In genomic region chr4:52425751-52426326, GRCh38 we compare ENCODE assay signal across 17 cellular contexts.
A peak's percentile ranks its signal among the peaks of the same experiment; 100 is the strongest.
DNase-seq lines count a peak whose midpoint lies in the region; ATAC-seq and TF ChIP-seq lines count a peak whose summit lies in the region.
"Had no signal": no experiment of that assay in that cellular context is flagged by ENCODE, and none has a peak within 500 bp of the region (broad histone marks: within the 10 kb centered on the region; RNA-seq: fewer than 3 reads in every experiment).

No MANE protein-coding gene starts in this region.

- intact Hi-C loops in sigmoid colon (cut with DNase I), result no loop called here

- no peak overlapping the region for H3K27ac ChIP-seq in SK-N-MC
- no peak overlapping the region for H3K27ac ChIP-seq in sigmoid colon
- H3K27ac ChIP-seq: KMS-11 had no signal

- H3K9me3 ChIP-seq in SK-N-MC (ENCODE audit: low read depth, low read length) (no peaks in the 10 kb centered on the region), sigmoid colon (no peaks in the 10 kb centered on the region)
- H3K9me3 ChIP-seq: MG63 had no signal

- no peak overlapping the region for H3K4me3 Mint-ChIP-seq in activated T-cell treated with anti-CD3 and anti-CD28 coated beads, Interleukin-2, amount 50 U/mL, for 4 hours
- H3K4me3 Mint-ChIP-seq in progenitor cell of endocrine pancreas (ENCODE audit: low read depth), result no peak overlapping the region
- H3K4me3 Mint-ChIP-seq: B cell; CD4-positive, alpha-beta T cell; T-helper 2 cell treated with Interferon-gamma antibody and Interleukin-4, amounts not matched to agents 5 μg/mL and 100 μg/mL, for 36 hours had no signal

- no peak for TF ChIP-seq POLR2A in sigmoid colon (IDR thresholded peaks at IDR 0.05)

- H3K27ac Mint-ChIP-seq in progenitor cell of endocrine pancreas, result no peak overlapping the region
- H3K27ac Mint-ChIP-seq: B cell; CD4-positive, alpha-beta T cell; T-helper 2 cell treated with Interferon-gamma antibody and Interleukin-4, amounts not matched to agents 5 μg/mL and 100 μg/mL, for 36 hours had no signal

- H3K9me3 Mint-ChIP-seq in activated T-cell treated with anti-CD3 and anti-CD28 coated beads, Interleukin-2, amount 50 U/mL, for 4 hours, result no peaks in the 10 kb centered on the region
- H3K9me3 Mint-ChIP-seq in progenitor cell of endocrine pancreas (ENCODE audit: low read depth), result no peaks in the 10 kb centered on the region
- H3K9me3 Mint-ChIP-seq: CD4-positive, alpha-beta T cell; T-helper 2 cell treated with Interferon-gamma antibody and Interleukin-4, amounts not matched to agents 5 μg/mL and 100 μg/mL, for 36 hours had no signal

- no peaks in the 10 kb centered on the region for H3K4me1 Mint-ChIP-seq in activated T-cell treated with anti-CD3 and anti-CD28 coated beads, Interleukin-2, amount 50 U/mL, for 4 hours (ENCODE audit: low read depth)
- H3K4me1 Mint-ChIP-seq in progenitor cell of endocrine pancreas (ENCODE audit: low read depth), result no peaks in the 10 kb centered on the region
- H3K4me1 Mint-ChIP-seq: B cell had no signal

- no peak overlapping the region for H3K9ac ChIP-seq in SK-N-MC (ENCODE audit: insufficient read length)
- H3K9ac ChIP-seq: KMS-11 had no signal

- WGBS in sigmoid colon, 2 donors, result 67 to 77% methylated on average over 3 of the region's 3 CpGs

- TF ChIP-seq CTCF in sigmoid colon (IDR thresholded peaks at IDR 0.05) (no peak), progenitor cell of endocrine pancreas (IDR thresholded peaks at IDR 0.05; ENCODE audit: unreplicated experiment) (no peak)

- H3K27me3 Mint-ChIP-seq in activated T-cell treated with anti-CD3 and anti-CD28 coated beads, Interleukin-2, amount 50 U/mL, for 4 hours (ENCODE audit: low read depth), result peaks cover 2% of the 10 kb centered on the region
- H3K27me3 Mint-ChIP-seq in progenitor cell of endocrine pancreas, result no peaks in the 10 kb centered on the region
- H3K27me3 Mint-ChIP-seq: B cell; CD4-positive, alpha-beta T cell had no signal

- no peak for TF ChIP-seq EP300 in sigmoid colon (IDR thresholded peaks at IDR 0.05)

- no peaks in the 10 kb centered on the region for H3K27me3 ChIP-seq in sigmoid colon
- H3K27me3 ChIP-seq: MG63 had no signal

- no peaks in the 10 kb centered on the region for H3K4me1 ChIP-seq in sigmoid colon

- no peaks in the 10 kb centered on the region for H3K36me3 Mint-ChIP-seq in activated T-cell treated with anti-CD3 and anti-CD28 coated beads, Interleukin-2, amount 50 U/mL, for 4 hours (ENCODE audit: insufficient read depth)
- H3K36me3 Mint-ChIP-seq in progenitor cell of endocrine pancreas (ENCODE audit: insufficient read depth), result no peaks in the 10 kb centered on the region

- no peak for ATAC-seq in activated T-cell treated with anti-CD3 and anti-CD28 coated beads, Interleukin-2, amount 50 U/mL, for 4 hours
- ATAC-seq in HG02884 (IDR thresholded peaks at IDR 0.05; ENCODE audit: unreplicated experiment), result no peak
- ATAC-seq: HepG2 had no signal

- H3K36me3 ChIP-seq in SK-N-MC (ENCODE audit: insufficient read depth, low read length) (no peaks in the 10 kb centered on the region), sigmoid colon (no peaks in the 10 kb centered on the region)
- H3K36me3 ChIP-seq: MG63 had no signal

- no peak overlapping the region for H3K4me3 ChIP-seq in SK-N-MC
- no peak overlapping the region for H3K4me3 ChIP-seq in sigmoid colon
- H3K4me3 ChIP-seq: MG63 had no signal

- DNase-seq in DMS153 (lab: John Stamatoyannopoulos, UW) (peak; percentile 44), DMS79 treated with DMSO at 0.1 percent for 48 hours (lab: John Stamatoyannopoulos, UW) (peak; percentile 7), NCI-H2081 treated with DMSO at 0.1 percent for 48 hours (lab: John Stamatoyannopoulos, UW) (peak; percentile 84), SK-N-MC (ENCODE audit: low read depth, low spot score) (peak; percentile 81), sigmoid colon (no peak), progenitor cell of endocrine pancreas (ENCODE audit: low spot score, unreplicated experiment) (no peak)
- DNase-seq in activated T-cell treated with anti-CD3 and anti-CD28 coated beads, Interleukin-2, amount 50 U/mL, for 4 hours, result no peak
- DNase-seq: CD4-positive, alpha-beta T cell; MG63; NCI-H2107; NCI-H226; NCI-H526 treated with DMSO at 0.1 percent for 48 hours had no signal

Comparison
In these comparisons a context has a peak if more than half of its experiments do, and no peak if none do; other contexts are left out.
1. DNase-seq: peak in DMS153 (single experiment), DMS79 treated with DMSO at 0.1 percent for 48 hours (single experiment), NCI-H2081 treated with DMSO at 0.1 percent for 48 hours (single experiment) and SK-N-MC (single experiment); none in sigmoid colon (single experiment), activated T-cell treated with anti-CD3 and anti-CD28 coated beads, Interleukin-2, amount 50 U/mL, for 4 hours (single experiment) and progenitor cell of endocrine pancreas (single experiment).